ENCODE assay signal across 9 cellular contexts in the genomic region with DNA sequence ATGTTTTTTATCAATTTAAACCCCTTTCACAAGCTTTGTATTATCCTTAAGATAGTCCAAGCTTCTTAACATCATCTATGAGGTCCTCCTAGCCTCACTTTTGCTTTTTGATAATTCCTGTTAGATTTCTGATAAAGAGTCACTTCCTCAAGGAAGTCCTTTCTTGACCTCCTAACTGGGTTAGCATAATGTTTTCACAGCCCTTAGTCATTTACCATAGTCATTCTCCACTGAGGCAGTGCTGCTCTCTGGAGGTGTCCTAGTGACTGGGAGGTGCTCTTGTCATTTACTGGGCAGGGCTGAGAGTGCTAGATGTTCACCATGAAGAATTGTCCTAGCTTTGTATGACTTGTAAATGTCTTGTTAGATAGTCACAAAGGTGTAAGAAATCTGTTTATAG. TPM values are rescaled to one million over a fixed set of nuclear protein-coding genes. Genes with fewer than 3 reads are reported as not detected.
DNase-seq lines count a peak whose midpoint lies in the region; FAIRE-seq and TF ChIP-seq lines count a peak whose summit lies in the region.
"Had no signal": no experiment of that assay in that cellular context is flagged by ENCODE, and none has a peak within 500 bp of the region (broad histone marks: within the 10 kb centered on the region; RNA-seq: fewer than 3 reads in every experiment).

No MANE protein-coding gene starts in this region.

- H2BK20ac ChIP-seq in H1 (ENCODE audit: low read length) = no peak overlapping the region

- no peak overlapping the region for H3K4ac ChIP-seq in H1 (replicated peaks; ENCODE audit: insufficient read length, low read depth, low read length)

- H3K79me1 ChIP-seq in H1 (ENCODE audit: low read depth, low read length) = no peaks in the 10 kb centered on the region

- peaks cover 42% of the 10 kb centered on the region for H3F3A ChIP-seq in GM23248 (ENCODE audit: insufficient read depth)

- in situ Hi-C loops in GM23248 (cut with MboI) = loop anchor here (10.0 kb wide), 1 partner anchor 488 kb away; no protein-coding TSS in a partner anchor

- H3K4me3 Mint-ChIP-seq in osteocyte (ENCODE audit: unreplicated experiment) = no peak overlapping the region
- H3K4me3 Mint-ChIP-seq in activated T-helper 1 cell treated with anti-CD3 and anti-CD28 coated beads, Interleukin-12 subunit alpha, Interleukin-12 subunit beta, Interleukin-2, Interleukin-4 antibody, amounts not matched to agents 30 ng/mL and 10 ng/mL and 1 ng/mL, durations not matched to agents 14 hours and 24 hours and 36 hours = no peak overlapping the region

- H3K4me1 ChIP-seq in GM23248 (ENCODE audit: insufficient read depth) = peaks cover 78% of the 10 kb centered on the region
- H3K4me1 ChIP-seq in H1 (replicated peaks in 1 of 4; ENCODE audit: control insufficient read depth in 3 of 4, insufficient read depth in 4 of 4, low read length in 3 of 4) = peaks cover 0 to 3% (median 1%) of the 10 kb centered on the region in 4 experiments; a peak in 2 of 7 replicates

- intact Hi-C loops in activated T-helper 1 cell treated with anti-CD3 and anti-CD28 coated beads, Interleukin-12 subunit alpha, Interleukin-12 subunit beta, Interleukin-2, Interleukin-4 antibody, amounts not matched to agents 30 ng/mL and 10 ng/mL and 1 ng/mL, durations not matched to agents 14 hours and 24 hours and 36 hours (cut with micrococcal nuclease) = no loop called here

- H3K79me2 ChIP-seq in GM23248 (ENCODE audit: insufficient read depth) = peaks cover 97% of the 10 kb centered on the region
- H3K79me2 ChIP-seq in H1 (ENCODE audit: control insufficient read depth in 1 of 2, insufficient read depth in 2 of 2, low read length in 2 of 2) = peaks cover 2 to 29% of the 10 kb centered on the region in 2 experiments; a peak in 2 of 4 replicates

- H3K9ac ChIP-seq in GM23248 (no peak overlapping the region), H1 (replicated peaks in 1 of 4; ENCODE audit: extremely low read depth in 1 of 4, low read depth in 3 of 4, low read length in 3 of 4) (no peak overlapping the region)

- H3K4me2 ChIP-seq in GM23248 (ENCODE audit: unreplicated experiment) = peak overlapping the region; percentile 42
- no peak overlapping the region for H3K4me2 ChIP-seq in H1 (ENCODE audit: insufficient read depth in 1 of 2, low read depth in 2 of 2, low read length in 2 of 2)

- no peak for FAIRE-seq in H1 (lab: Jason Lieb, UNC)

- TF ChIP-seq EP300 in H1 (IDR thresholded peaks at IDR 0.05; ENCODE audit: borderline replicate concordance in 1 of 2, low read depth in 2 of 2, low read length in 2 of 2) = no peak

- H3K27me3 ChIP-seq in GM23248 (replicated peaks; ENCODE audit: insufficient read depth) (no peaks in the 10 kb centered on the region), H1 (replicated peaks in 1 of 4; ENCODE audit: control insufficient read depth in 3 of 4, extremely low read depth in 1 of 4, insufficient read depth in 3 of 4, low read length in 3 of 4) (no peaks in the 10 kb centered on the region)
- H3K27me3 ChIP-seq: heart right ventricle had no signal

- H2BK12ac ChIP-seq in H1 (ENCODE audit: low read depth, low read length) = no peak overlapping the region

- H3K9me2 ChIP-seq in GM23248 (ENCODE audit: insufficient read depth) = peaks cover 4% of the 10 kb centered on the region; the same call in 1 of the 2 replicates

- no peak overlapping the region for H3K23ac ChIP-seq in H1 (ENCODE audit: insufficient read length)

- no peaks in the 10 kb centered on the region for H3K36me3 Mint-ChIP-seq in osteocyte (ENCODE audit: unreplicated experiment)
- H3K36me3 Mint-ChIP-seq in activated T-helper 1 cell treated with anti-CD3 and anti-CD28 coated beads, Interleukin-12 subunit alpha, Interleukin-12 subunit beta, Interleukin-2, Interleukin-4 antibody, amounts not matched to agents 30 ng/mL and 10 ng/mL and 1 ng/mL, durations not matched to agents 14 hours and 24 hours and 36 hours (ENCODE audit: low read depth) = no peaks in the 10 kb centered on the region

- POLR2A ChIA-PET in H1 (lab: Charles Lee; ENCODE audit: partially characterized antibody) = interaction anchor here (1.0 to 1.4 kb wide), 2 partner anchors 10 to 24 kb away, joined by 3 to 4 read pairs; no protein-coding TSS in a partner anchor

- CTCF ChIA-PET in H1 (lab: Charles Lee; ENCODE audit: partially characterized antibody) = interaction anchor here (1.2 to 2.3 kb wide), 4 partner anchors 9 to 373 kb away, joined by 3 to 8 read pairs (median 4); no protein-coding TSS in a partner anchor

- H3K23me2 ChIP-seq in H1 (ENCODE audit: low read depth, low read length) = no peaks in the 10 kb centered on the region

- no peak overlapping the region for H2AK5ac ChIP-seq in H1 (ENCODE audit: low read depth, low read length)

- no peaks in the 10 kb centered on the region for H4K20me1 ChIP-seq in GM23248 (ENCODE audit: insufficient read depth)
- peaks cover 1 to 4% of the 10 kb centered on the region in 2 experiments for H4K20me1 ChIP-seq in H1 (replicated peaks in 1 of 2; ENCODE audit: control insufficient read depth in 1 of 2, insufficient read depth in 2 of 2, low read length in 2 of 2)

- H2BK5ac ChIP-seq in H1 (ENCODE audit: low read depth, low read length) = no peak overlapping the region

- H3K56ac ChIP-seq in H1 (replicated peaks; ENCODE audit: insufficient read length, low read depth, low read length) = no peak overlapping the region

- H3K18ac ChIP-seq in H1 (ENCODE audit: extremely low read depth, low read length) = no peak overlapping the region

- no peaks in the 10 kb centered on the region for H3K27me3 Mint-ChIP-seq in osteocyte (ENCODE audit: unreplicated experiment)
- H3K27me3 Mint-ChIP-seq in activated T-helper 1 cell treated with anti-CD3 and anti-CD28 coated beads, Interleukin-12 subunit alpha, Interleukin-12 subunit beta, Interleukin-2, Interleukin-4 antibody, amounts not matched to agents 30 ng/mL and 10 ng/mL and 1 ng/mL, durations not matched to agents 14 hours and 24 hours and 36 hours (ENCODE audit: insufficient read depth) = peaks cover 31% of the 10 kb centered on the region

- TF ChIP-seq CTCF in H1 (IDR thresholded peaks at IDR 0.05; ENCODE audit: control extremely low read depth in 1 of 3, insufficient read depth in 1 of 3, low read depth in 1 of 3, low read length in 3 of 3) (peak in 2 of 3 experiments; percentile 17 to 37; a peak in 2 of 4 replicates), osteocyte (IDR thresholded peaks at IDR 0.05) (peak; percentile 23)

- H3K9me3 ChIP-seq in GM23248 (ENCODE audit: low read depth) = no peaks in the 10 kb centered on the region
- H3K9me3 ChIP-seq in H1 (ENCODE audit: insufficient read depth in 2 of 2, low read depth in 1 of 2, low read length in 1 of 2) = no peaks in the 10 kb centered on the region
- H3K9me3 ChIP-seq: heart right ventricle had no signal

- peaks cover 82% of the 10 kb centered on the region for H3K4me1 Mint-ChIP-seq in osteocyte (ENCODE audit: unreplicated experiment)
- peaks cover 10% of the 10 kb centered on the region for H3K4me1 Mint-ChIP-seq in activated T-helper 1 cell treated with anti-CD3 and anti-CD28 coated beads, Interleukin-12 subunit alpha, Interleukin-12 subunit beta, Interleukin-2, Interleukin-4 antibody, amounts not matched to agents 30 ng/mL and 10 ng/mL and 1 ng/mL, durations not matched to agents 14 hours and 24 hours and 36 hours (ENCODE audit: low read depth)

- H2AFZ ChIP-seq in GM23248 (no peak overlapping the region), H1 (ENCODE audit: low read length) (no peak overlapping the region)

- no peak overlapping the region for H4K5ac ChIP-seq in H1 (ENCODE audit: insufficient read length, low read depth, low read length)

- TF ChIP-seq RAD21 in H1 (IDR thresholded peaks at IDR 0.05 in 1 of 2, conservative IDR thresholded peaks at IDR 0.05 in 1 of 2; ENCODE audit: low read depth in 2 of 2, low read length in 2 of 2) = peak; percentile 47 to 54

- no peak overlapping the region for H4K91ac ChIP-seq in H1 (replicated peaks; ENCODE audit: insufficient read length, low read length)

- H3K14ac ChIP-seq in H1 (ENCODE audit: insufficient read length) = no peak overlapping the region

- H3K27ac ChIP-seq in GM23248 = peak overlapping the region; percentile 52
- no peak overlapping the region for H3K27ac ChIP-seq in H1 (ENCODE audit: low read depth, low read length)

- no peaks in the 10 kb centered on the region for H3K36me3 ChIP-seq in GM23248 (ENCODE audit: low read depth)
- no peaks in the 10 kb centered on the region for H3K36me3 ChIP-seq in H1 (ENCODE audit: control insufficient read depth in 2 of 4, insufficient read depth in 4 of 4, low read length in 3 of 4)
- H3K36me3 ChIP-seq: heart right ventricle had no signal

- H3K4me3 ChIP-seq in GM23248 (no peak overlapping the region), H1 (ENCODE audit: extremely low read depth in 1 of 4, insufficient read depth in 2 of 4, low read depth in 3 of 4, low read length in 4 of 4) (no peak overlapping the region)
- H3K4me3 ChIP-seq: heart right ventricle had no signal

- no peak for TF ChIP-seq POLR2A in H1 (IDR thresholded peaks at IDR 0.05; ENCODE audit: control extremely low read depth in 1 of 2, low read depth in 2 of 2, low read length in 2 of 2)

- no peak overlapping the region for H2BK15ac ChIP-seq in H1 (ENCODE audit: low read length)

- H2BK120ac ChIP-seq in H1 (replicated peaks; ENCODE audit: low read depth, low read length) = no peak overlapping the region

- peak overlapping the region; percentile 90 for H3K27ac Mint-ChIP-seq in osteocyte (ENCODE audit: unreplicated experiment)
- no peak overlapping the region for H3K27ac Mint-ChIP-seq in activated T-helper 1 cell treated with anti-CD3 and anti-CD28 coated beads, Interleukin-12 subunit alpha, Interleukin-12 subunit beta, Interleukin-2, Interleukin-4 antibody, amounts not matched to agents 30 ng/mL and 10 ng/mL and 1 ng/mL, durations not matched to agents 14 hours and 24 hours and 36 hours
- H3K27ac Mint-ChIP-seq: activated T-helper 2 cell treated with anti-CD3 and anti-CD28 coated beads, Interferon-gamma antibody, Interleukin-2, Interleukin-4, amounts not matched to agents 10 μg/mL and 5 μg/mL and 100 μg/mL, durations not matched to agents 14 hours and 24 hours and 36 hours had no signal

- no peaks in the 10 kb centered on the region for H3K9me3 Mint-ChIP-seq in osteocyte (ENCODE audit: unreplicated experiment)
- no peaks in the 10 kb centered on the region for H3K9me3 Mint-ChIP-seq in activated T-helper 1 cell treated with anti-CD3 and anti-CD28 coated beads, Interleukin-12 subunit alpha, Interleukin-12 subunit beta, Interleukin-2, Interleukin-4 antibody, amounts not matched to agents 30 ng/mL and 10 ng/mL and 1 ng/mL, durations not matched to agents 14 hours and 24 hours and 36 hours
- H3K9me3 Mint-ChIP-seq: activated T-helper 2 cell treated with anti-CD3 and anti-CD28 coated beads, Interferon-gamma antibody, Interleukin-2, Interleukin-4, amounts not matched to agents 10 μg/mL and 5 μg/mL and 100 μg/mL, durations not matched to agents 14 hours and 24 hours and 36 hours had no signal

- no peak overlapping the region for H4K8ac ChIP-seq in H1 (ENCODE audit: extremely low read depth, insufficient read depth, low read length)

- DNase-seq in GM23248 (peak; percentile 75), NCI-H460 (ENCODE audit: extremely low read depth, low read depth) (peak; percentile 97), H1 (ENCODE audit: low read depth in 1 of 2, low spot score in 2 of 2) (no peak), osteocyte (ENCODE audit: extremely low spot score, unreplicated experiment) (no peak), NCI-H1436 (lab: John Stamatoyannopoulos, UW) (no peak), amygdala (lab: John Stamatoyannopoulos, UW) (no peak)
- no peak for DNase-seq in activated T-helper 1 cell treated with anti-CD3 and anti-CD28 coated beads, Interleukin-12 subunit alpha, Interleukin-12 subunit beta, Interleukin-2, Interleukin-4 antibody, amounts not matched to agents 30 ng/mL and 10 ng/mL and 1 ng/mL, durations not matched to agents 14 hours and 24 hours and 36 hours (ENCODE audit: low spot score)
- DNase-seq: heart right ventricle had no signal

RNA-seq across cellular contexts. Expression of gene TNPO1, which starts 26.4 kb away (rescaled TPM):
- total RNA-seq in GM23248 (2014; rRNA removed; shearing (Covaris generic)) = 167 and 211 TPM in 2 replicates
- polyA plus RNA-seq in GM23248 (2016; fragmentation: Nextera tagmentation; extraction: Ambion mirVana) = 98.9 and 100 TPM in 2 replicates
- total RNA-seq in NCI-H460 (2014; rRNA removed; shearing (Covaris generic)) = 498 and 524 TPM in 2 replicates
- polyA plus RNA-seq in NCI-H460 (2014; cell fraction: nucleus; rRNA removed) = 220 and 312 TPM in 2 replicates
- total RNA-seq in H1 (2021; fragmentation: NEBNext Ultra II Directional; extraction: Animal tissue kit (Norgen Biotek cat#: 25700)) = 183 and 211 TPM in 2 replicates
- 34.6 and 38.5 TPM in 2 replicates for polyA plus RNA-seq in H1 (2011; rRNA removed)
- polyA plus RNA-seq in H1 (2011; cell fraction: cytosol; rRNA removed) = 58.6 TPM
- polyA plus RNA-seq in H1 (2011; cell fraction: nucleus; rRNA removed) = 35.7 TPM
- 72.4 to 119 TPM (median 88.5 TPM) in 4 replicates for polyA plus RNA-seq in H1 (2012, experiment 1 of 2)
- 3.8 TPM for polyA plus RNA-seq in H1 (2012, experiment 2 of 2)
- polyA plus RNA-seq in H1 (2013, experiment 1 of 2) = 73.6 TPM
- 71.1 TPM for polyA plus RNA-seq in H1 (2013, experiment 2 of 2)
- 230 and 396 TPM in 2 replicates for polyA minus RNA-seq in H1 (2011; rRNA and poly(A)+ RNA removed)
- polyA minus RNA-seq in H1 (2011; cell fraction: cytosol; rRNA and poly(A)+ RNA removed) = 142 TPM
- polyA minus RNA-seq in H1 (2011; cell fraction: nucleus; rRNA and poly(A)+ RNA removed) = 197 TPM
- total RNA-seq in osteocyte = 141 and 160 TPM in 2 replicates
- 133 and 142 TPM in 2 replicates for total RNA-seq in activated T-helper 1 cell treated with anti-CD3 and anti-CD28 coated beads, Interleukin-12 subunit alpha, Interleukin-12 subunit beta, Interleukin-2, Interleukin-4 antibody, amounts not matched to agents 30 ng/mL and 10 ng/mL and 1 ng/mL, durations not matched to agents 14 hours and 24 hours and 36 hours

Comparison
In these comparisons a context has a peak if more than half of its experiments do, and no peak if none do; other contexts are left out.
1. DNase-seq: peak in GM23248 (single experiment) and NCI-H460 (single experiment); none in H1 (0 of 2), osteocyte (single experiment), NCI-H1436 (single experiment), amygdala (0 of 56) and activated T-helper 1 cell treated with anti-CD3 and anti-CD28 coated beads, Interleukin-12 subunit alpha, Interleukin-12 subunit beta, Interleukin-2, Interleukin-4 antibody, amounts not matched to agents 30 ng/mL and 10 ng/mL and 1 ng/mL, durations not matched to agents 14 hours and 24 hours and 36 hours (single experiment).